ENCODE assay signal across 19 cellular contexts in the genomic region with DNA sequence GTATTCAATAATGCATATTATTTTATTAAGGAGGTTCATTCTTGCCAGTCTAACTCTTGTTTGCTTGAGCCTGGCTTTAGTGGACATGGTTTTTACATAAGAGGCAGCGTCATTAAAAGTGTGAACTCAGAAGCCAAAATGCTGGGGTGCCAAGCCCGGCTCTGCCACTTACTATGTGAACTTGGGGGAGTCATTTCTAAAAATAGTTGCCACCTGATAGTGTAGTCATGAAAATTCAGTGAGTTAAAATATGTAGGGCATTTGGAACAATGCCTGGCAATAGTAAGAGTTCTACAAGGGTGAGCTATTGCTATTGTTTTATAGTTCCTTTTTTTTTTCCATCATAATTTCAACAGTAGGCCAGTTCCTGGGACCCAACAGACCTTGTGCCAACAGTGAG. TPM values are rescaled to one million over a fixed set of nuclear protein-coding genes. Genes with fewer than 3 reads are reported as not detected.
"Had no signal": no experiment of that assay in that cellular context is flagged by ENCODE, and none has a peak within 500 bp of the region (broad histone marks: within the 10 kb centered on the region; RNA-seq: fewer than 3 reads in every experiment).

No MANE protein-coding gene starts in this region.

- H3K27ac ChIP-seq: cardiac muscle cell, esophagus squamous epithelium, foreskin keratinocyte, prostate gland, sigmoid colon, tibial nerve, uterus had no signal

- H3K27me3 ChIP-seq: cardiac muscle cell, esophagus squamous epithelium, foreskin keratinocyte, sigmoid colon, tibial nerve, uterus had no signal

- H3K4me3 ChIP-seq: cardiac muscle cell, esophagus squamous epithelium, prostate gland, sigmoid colon, tibial nerve, uterus had no signal

- H3K4me1 ChIP-seq: esophagus squamous epithelium, prostate gland, tibial nerve, uterus had no signal

- H3K36me3 ChIP-seq: cardiac muscle cell, esophagus squamous epithelium, prostate gland, sigmoid colon, tibial nerve, uterus had no signal

- DNase-seq: activated CD4-positive, alpha-beta memory T cell treated with anti-CD3 and anti-CD28 coated beads, Interleukin-2, amount 10 ng/mL, durations not matched to agents 7 days and 5 days; activated CD4-positive, alpha-beta T cell treated with anti-CD3 and anti-CD28 coated beads for 48 hours; activated CD4-positive, CD25-positive, alpha-beta regulatory T cell; activated CD8-positive, alpha-beta memory T cell treated with anti-CD3 and anti-CD28 coated beads, Interleukin-2, amount 10 ng/mL, durations not matched to agents 7 days and 5 days; amniotic stem cell; dermis blood vessel endothelial cell; effector memory CD8-positive, alpha-beta T cell; esophagus squamous epithelium; foreskin keratinocyte; glutamatergic neuron; naive thymus-derived CD8-positive, alpha-beta T cell; sigmoid colon; stimulated activated CD8-positive, alpha-beta memory T cell treated with anti-CD3 and anti-CD28 coated beads, Interleukin-4, amount 100 ng/mL, for 48 hours; stimulated activated naive CD4-positive, alpha-beta T cell; T-cell; uterus had no signal

- ATAC-seq: activated CD8-positive, alpha-beta memory T cell treated with anti-CD3 and anti-CD28 coated beads, Interleukin-2, amount 10 ng/mL, durations not matched to agents 7 days and 5 days; effector memory CD8-positive, alpha-beta T cell; foreskin keratinocyte; naive thymus-derived CD8-positive, alpha-beta T cell; T-cell had no signal

- H3K9me3 ChIP-seq: esophagus squamous epithelium, prostate gland, sigmoid colon, tibial nerve, uterus had no signal

RNA-seq across cellular contexts. Expression of a gene that starts 49.9 kb away (rescaled TPM):
- total RNA-seq: activated CD4-positive, alpha-beta memory T cell treated with anti-CD3 and anti-CD28 coated beads, Interleukin-2, amount 10 ng/mL, durations not matched to agents 7 days and 5 days; activated CD8-positive, alpha-beta memory T cell treated with anti-CD3 and anti-CD28 coated beads, Interleukin-2, amount 10 ng/mL, durations not matched to agents 7 days and 5 days; naive thymus-derived CD8-positive, alpha-beta T cell had no signal
- polyA plus RNA-seq: naive thymus-derived CD8-positive, alpha-beta T cell had no signal
